8 cellular contexts compared by ENCODE assay signal in genomic region chrX:47623540-47624027, GRCh38. TPM values are rescaled to one million over a fixed set of nuclear protein-coding genes. Genes with fewer than 3 reads are reported as not detected.
A peak's percentile ranks its signal among the peaks of the same experiment; 100 is the strongest.
DNase-seq lines count a peak whose midpoint lies in the region; ATAC-seq and TF ChIP-seq lines count a peak whose summit lies in the region.

No MANE protein-coding gene starts in this region.

- H3K4me3 ChIP-seq in CD4-positive, CD25-positive, alpha-beta regulatory T cell (ENCODE audit: low read depth, low read length): no peak overlapping the region
- H3K4me3 ChIP-seq in astrocyte of the spinal cord (ENCODE audit: low read depth, low read length): peak overlapping the region; percentile 22

- no peaks in the 10 kb centered on the region for H3K9me3 ChIP-seq in CD4-positive, CD25-positive, alpha-beta regulatory T cell (ENCODE audit: control insufficient read depth in 2 of 2, low read length in 2 of 2)

- peak; percentile 26 to 45 for ATAC-seq in CD4-positive, CD25-positive, alpha-beta regulatory T cell (ENCODE audit: low read depth in 2 of 2)
- ATAC-seq in sciatic nerve (peak; percentile 16), GM21528 (IDR thresholded peaks at IDR 0.05; ENCODE audit: low FRiP score, unreplicated experiment) (no peak)

- H3K27ac Mint-ChIP-seq in CD4-positive, CD25-positive, alpha-beta regulatory T cell: peak overlapping the region in 2 of 3 donors; percentile 46 to 62

- H3K4me1 Mint-ChIP-seq in CD4-positive, CD25-positive, alpha-beta regulatory T cell: peaks cover 0 to 34% (median 14%) of the 10 kb centered on the region in 4 donors

- peak overlapping the region; percentile 82 to 93 (median 89) for H3K4me3 Mint-ChIP-seq in CD4-positive, CD25-positive, alpha-beta regulatory T cell

- in situ Hi-C loops in SK-MEL-5 (cut with HindIII; ENCODE audit: low pct_unique_long_range_greater_than_20kb, low sequenced_read_pairs): no loop called here
- in situ Hi-C loops in astrocyte of the spinal cord (cut with HindIII; ENCODE audit: low sequenced_read_pairs): no loop called here

- H3K27me3 ChIP-seq in CD4-positive, CD25-positive, alpha-beta regulatory T cell (ENCODE audit: control insufficient read depth, insufficient read depth, low read length): no peaks in the 10 kb centered on the region

- peaks cover 16% of the 10 kb centered on the region for H3K4me1 ChIP-seq in CD4-positive, CD25-positive, alpha-beta regulatory T cell (ENCODE audit: control insufficient read depth, insufficient read depth, low read length, poor library complexity, severe bottlenecking)

- TF ChIP-seq CTCF in astrocyte of the spinal cord (IDR thresholded peaks at IDR 0.05; ENCODE audit: low read depth, low read length): no peak

- H3K36me3 Mint-ChIP-seq in CD4-positive, CD25-positive, alpha-beta regulatory T cell: no peaks in the 10 kb centered on the region

- no peaks in the 10 kb centered on the region for H3K36me3 ChIP-seq in CD4-positive, CD25-positive, alpha-beta regulatory T cell (ENCODE audit: control insufficient read depth, insufficient read depth, low read length)

- intact Hi-C loops in sciatic nerve (cut with DNase I): no loop called here

- peaks cover 0 to 1% (median 0%) of the 10 kb centered on the region in 7 donors for H3K9me3 Mint-ChIP-seq in CD4-positive, CD25-positive, alpha-beta regulatory T cell

- H3K27me3 Mint-ChIP-seq in CD4-positive, CD25-positive, alpha-beta regulatory T cell: peaks cover 16% of the 10 kb centered on the region

- DNase-seq in CD4-positive, CD25-positive, alpha-beta regulatory T cell: peak; percentile 27 to 57 (median 50)
- DNase-seq in M059J (ENCODE audit: low read depth): peak; percentile 61
- DNase-seq in SK-MEL-5 (ENCODE audit: low read depth, low spot score): peak; percentile 62
- peak; percentile 68 for DNase-seq in astrocyte of the spinal cord (ENCODE audit: low read depth, low spot score)
- peak in 43 of 51 donors; percentile 3 to 73 (median 32) for DNase-seq in hypothalamus (lab: John Stamatoyannopoulos, UW)
- DNase-seq in sciatic nerve (ENCODE audit: low spot score): no peak
- no peak for DNase-seq in NOMO-1 treated with DMSO at 0.1 percent for 48 hours (lab: John Stamatoyannopoulos, UW; ENCODE audit: unreplicated experiment)

- no peak overlapping the region for H3K27ac ChIP-seq in CD4-positive, CD25-positive, alpha-beta regulatory T cell (ENCODE audit: insufficient read depth, low read length, poor library complexity, severe bottlenecking)

RNA-seq across cellular contexts. Expression of gene SYN1, which starts 3.9 kb away (rescaled TPM):
- not detected for total RNA-seq in CD4-positive, CD25-positive, alpha-beta regulatory T cell
- under 1 TPM in 2 of 4 donors, not detected in 2; 0.18 to 0.34 TPM for polyA plus RNA-seq in CD4-positive, CD25-positive, alpha-beta regulatory T cell
- total RNA-seq in M059J (2014; rRNA removed; shearing (Covaris generic)): 0.07 and 1.4 TPM in 2 replicates
- 0.05 TPM in 1 of 2 replicates, not detected in the other for total RNA-seq in SK-MEL-5 (2014; rRNA removed; shearing (Covaris generic))
- 0.11 and 0.13 TPM in 2 replicates for polyA plus RNA-seq in SK-MEL-5 (2015; cell fraction: cytosol; rRNA removed)
- 0.05 TPM in 1 of 2 replicates, not detected in the other for polyA plus RNA-seq in SK-MEL-5 (2015; cell fraction: nucleus; rRNA removed)
- 2.9 TPM for total RNA-seq in sciatic nerve

RNA-seq across cellular contexts. Expression of gene CFP, which starts 6.1 kb away (rescaled TPM):
- total RNA-seq in CD4-positive, CD25-positive, alpha-beta regulatory T cell: 13.9 TPM
- polyA plus RNA-seq in CD4-positive, CD25-positive, alpha-beta regulatory T cell: 10 to 100 TPM in 3 of 4 donors, 1 to 10 TPM in 1; 6.2 to 18.7 (median 11.2) TPM
- not detected in 2 replicates for total RNA-seq in M059J (2014; rRNA removed; shearing (Covaris generic))
- 0.95 TPM in 1 of 2 replicates, not detected in the other for total RNA-seq in SK-MEL-5 (2014; rRNA removed; shearing (Covaris generic))
- not detected in 2 replicates for polyA plus RNA-seq in SK-MEL-5 (2015; cell fraction: cytosol; rRNA removed)
- polyA plus RNA-seq in SK-MEL-5 (2015; cell fraction: nucleus; rRNA removed): 0.41 and 3.6 TPM in 2 replicates
- total RNA-seq in sciatic nerve: 7.3 TPM

RNA-seq across cellular contexts. Expression of gene ELK1, which starts 26.8 kb away (rescaled TPM):
- 27.3 TPM for total RNA-seq in CD4-positive, CD25-positive, alpha-beta regulatory T cell
- 10 to 100 TPM; 18.8 to 20.4 (median 19.8) TPM for polyA plus RNA-seq in CD4-positive, CD25-positive, alpha-beta regulatory T cell
- total RNA-seq in M059J (2014; rRNA removed; shearing (Covaris generic)): 37.9 and 51.0 TPM in 2 replicates
- total RNA-seq in SK-MEL-5 (2014; rRNA removed; shearing (Covaris generic)): 35.1 and 39.9 TPM in 2 replicates
- 71.3 and 89.5 TPM in 2 replicates for polyA plus RNA-seq in SK-MEL-5 (2015; cell fraction: cytosol; rRNA removed)
- polyA plus RNA-seq in SK-MEL-5 (2015; cell fraction: nucleus; rRNA removed): 17.2 and 20.2 TPM in 2 replicates
- 24.1 TPM for total RNA-seq in sciatic nerve

RNA-seq across cellular contexts. Expression of gene UXT, which starts 35.4 kb away (rescaled TPM):
- 140 TPM for total RNA-seq in CD4-positive, CD25-positive, alpha-beta regulatory T cell
- polyA plus RNA-seq in CD4-positive, CD25-positive, alpha-beta regulatory T cell: 100 to 1,000 TPM; 326 to 416 (median 357) TPM
- total RNA-seq in M059J (2014; rRNA removed; shearing (Covaris generic)): 178 and 233 TPM in 2 replicates
- 143 and 164 TPM in 2 replicates for total RNA-seq in SK-MEL-5 (2014; rRNA removed; shearing (Covaris generic))
- 105 and 115 TPM in 2 replicates for polyA plus RNA-seq in SK-MEL-5 (2015; cell fraction: cytosol; rRNA removed)
- polyA plus RNA-seq in SK-MEL-5 (2015; cell fraction: nucleus; rRNA removed): 42.2 and 64.3 TPM in 2 replicates
- 65.3 TPM for total RNA-seq in sciatic nerve

RNA-seq across cellular contexts. Expression of gene TIMP1, which starts 41.3 kb away (rescaled TPM):
- 31.8 TPM for total RNA-seq in CD4-positive, CD25-positive, alpha-beta regulatory T cell
- polyA plus RNA-seq in CD4-positive, CD25-positive, alpha-beta regulatory T cell: 100 to 1,000 TPM in 3 of 4 donors, 10 to 100 TPM in 1; 65.2 to 133 (median 112) TPM
- 313 and 355 TPM in 2 replicates for total RNA-seq in M059J (2014; rRNA removed; shearing (Covaris generic))
- 265 and 283 TPM in 2 replicates for total RNA-seq in SK-MEL-5 (2014; rRNA removed; shearing (Covaris generic))
- 422 and 561 TPM in 2 replicates for polyA plus RNA-seq in SK-MEL-5 (2015; cell fraction: cytosol; rRNA removed)
- polyA plus RNA-seq in SK-MEL-5 (2015; cell fraction: nucleus; rRNA removed): 63.6 and 69.6 TPM in 2 replicates
- total RNA-seq in sciatic nerve: 288 TPM

Comparison
In these comparisons a context has a peak if more than half of its experiments do, and no peak if none do; other contexts are left out.
1. DNase-seq: peak in CD4-positive, CD25-positive, alpha-beta regulatory T cell (3 of 3), M059J (single experiment), SK-MEL-5 (single experiment), astrocyte of the spinal cord (single experiment) and hypothalamus (43 of 51); none in sciatic nerve (single experiment) and NOMO-1 treated with DMSO at 0.1 percent for 48 hours (single experiment).